In genomic region chr3:47440131-47440530, GRCh38 we compare ENCODE assay signal across 11 cellular contexts.
A peak's percentile ranks its signal among the peaks of the same experiment; 100 is the strongest.
DNase-seq lines count a peak whose midpoint lies in the region; ATAC-seq and TF ChIP-seq lines count a peak whose summit lies in the region.
"Had no signal": no experiment of that assay in that cellular context is flagged by ENCODE, and none has a peak within 500 bp of the region (broad histone marks: within the 10 kb centered on the region; RNA-seq: fewer than 3 reads in every experiment).

No MANE protein-coding gene starts in this region.

- H3K4me1 Mint-ChIP-seq in activated T-cell treated with anti-CD3 and anti-CD28 coated beads, Interleukin-2, amount 50 U/mL, for 24 hours (ENCODE audit: low read depth): peaks cover 9% of the 10 kb centered on the region

- no peak overlapping the region for H3K4me3 Mint-ChIP-seq in activated T-cell treated with anti-CD3 and anti-CD28 coated beads, Interleukin-2, amount 50 U/mL, for 24 hours
- H3K4me3 Mint-ChIP-seq: naive thymus-derived CD4-positive, alpha-beta T cell had no signal

- in situ Hi-C loops in astrocyte of the spinal cord (cut with HindIII; ENCODE audit: low sequenced_read_pairs) (no loop called here), KBM-7 (cut with MboI; ENCODE audit: low pct_unique_long_range_greater_than_20kb, low sequenced_read_pairs) (no loop called here)

- H3K27ac Mint-ChIP-seq in activated T-cell treated with anti-CD3 and anti-CD28 coated beads, Interleukin-2, amount 50 U/mL, for 24 hours: peak overlapping the region; percentile 51

- no peaks in the 10 kb centered on the region for H3K9me3 Mint-ChIP-seq in activated T-cell treated with anti-CD3 and anti-CD28 coated beads, Interleukin-2, amount 50 U/mL, for 24 hours
- H3K9me3 Mint-ChIP-seq: activated naive CD4-positive, alpha-beta T cell treated with anti-CD3 and anti-CD28 coated beads, Interleukin-2, amount 50 U/mL, for 72 hours; naive thymus-derived CD4-positive, alpha-beta T cell had no signal

- TF ChIP-seq CTCF in astrocyte of the spinal cord (IDR thresholded peaks at IDR 0.05; ENCODE audit: low read depth, low read length): peak; percentile 50

- no peak overlapping the region for H3K4me3 ChIP-seq in astrocyte of the spinal cord (ENCODE audit: low read depth, low read length)

- no peaks in the 10 kb centered on the region for H3K27me3 Mint-ChIP-seq in activated T-cell treated with anti-CD3 and anti-CD28 coated beads, Interleukin-2, amount 50 U/mL, for 24 hours
- H3K27me3 Mint-ChIP-seq: naive thymus-derived CD4-positive, alpha-beta T cell had no signal

- ATAC-seq in HG03442 (IDR thresholded peaks at IDR 0.05; ENCODE audit: unreplicated experiment) (no peak), GM18517 (IDR thresholded peaks at IDR 0.05; ENCODE audit: unreplicated experiment) (no peak)
- ATAC-seq: activated CD4-positive, CD25-positive, alpha-beta regulatory T cell treated with anti-CD3 and anti-CD28 coated beads, Interleukin-2, amount 50 U/mL, for 24 hours; activated naive CD4-positive, alpha-beta T cell treated with anti-CD3 and anti-CD28 coated beads, Interleukin-2, amount 50 U/mL, for 72 hours; naive thymus-derived CD4-positive, alpha-beta T cell had no signal

- H3K36me3 Mint-ChIP-seq in activated T-cell treated with anti-CD3 and anti-CD28 coated beads, Interleukin-2, amount 50 U/mL, for 24 hours (ENCODE audit: low read depth): peaks cover 64% of the 10 kb centered on the region

- no peak for DNase-seq in activated T-cell treated with anti-CD3 and anti-CD28 coated beads, Interleukin-2, amount 50 U/mL, for 24 hours
- no peak for DNase-seq in activated T-cell treated with anti-CD3 and anti-CD28 coated beads, Interleukin-2, amount 50 U/mL, for 1 hour
- DNase-seq in astrocyte of the spinal cord (ENCODE audit: low read depth, low spot score) (no peak), globus pallidus (ENCODE audit: low spot score) (peak; percentile 84), superior temporal gyrus (ENCODE audit: extremely low spot score) (peak; percentile 84), KBM-7 (no peak)
- DNase-seq: naive thymus-derived CD4-positive, alpha-beta T cell had no signal

Comparison
In these comparisons a context has a peak if more than half of its experiments do, and no peak if none do; other contexts are left out.
1. DNase-seq: peak in globus pallidus (single experiment) and superior temporal gyrus (single experiment); none in activated T-cell treated with anti-CD3 and anti-CD28 coated beads, Interleukin-2, amount 50 U/mL, for 24 hours (single experiment), activated T-cell treated with anti-CD3 and anti-CD28 coated beads, Interleukin-2, amount 50 U/mL, for 1 hour (single experiment), astrocyte of the spinal cord (single experiment) and KBM-7 (single experiment).